In the genomic region with DNA sequence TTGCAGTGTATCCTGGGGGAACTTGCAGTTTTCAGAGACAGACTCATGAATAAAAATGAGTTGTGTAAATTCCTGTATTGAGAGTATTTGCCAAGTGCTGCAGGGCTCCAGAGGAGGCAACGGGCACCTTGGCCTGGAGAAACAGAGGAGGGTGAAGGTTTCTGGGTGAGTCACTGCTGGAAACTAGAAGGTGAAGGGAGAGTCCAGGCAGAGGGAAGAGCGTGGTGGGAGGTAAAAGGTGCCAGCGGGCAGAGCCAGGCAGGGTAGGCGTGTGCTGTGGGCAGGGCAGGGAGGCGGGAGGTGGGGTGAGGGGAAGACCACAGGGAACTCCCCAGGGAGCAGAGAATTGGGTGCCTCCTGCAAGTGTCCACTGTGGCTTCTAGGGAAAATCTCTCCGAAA, we compare ENCODE assay signal across 18 cellular contexts.
A peak's percentile ranks its signal among the peaks of the same experiment; 100 is the strongest.
DNase-seq lines count a peak whose midpoint lies in the region; ATAC-seq and TF ChIP-seq lines count a peak whose summit lies in the region.
"Had no signal": no experiment of that assay in that cellular context is flagged by ENCODE, and none has a peak within 500 bp of the region (broad histone marks: within the 10 kb centered on the region; RNA-seq: fewer than 3 reads in every experiment).

No MANE protein-coding gene starts in this region.

- TF ChIP-seq RAD21 in HCT116 (IDR thresholded peaks at IDR 0.05; ENCODE audit: low read depth) = no peak

- no peaks in the 10 kb centered on the region for H3K79me2 ChIP-seq in HCT116 (ENCODE audit: insufficient read depth, low read length)

- 42 to 74% methylated on average over 6 of the region's 6 CpGs for WGBS in esophagus, 2 donors

- intact Hi-C loops in HCT116 (cut with micrococcal nuclease) = no loop called here

- TF ChIP-seq CTCF in HCT116 (IDR thresholded peaks at IDR 0.05 in 2 of 3, conservative IDR thresholded peaks at IDR 0.05 in 1 of 3; ENCODE audit: borderline replicate concordance in 1 of 3, insufficient read depth in 1 of 3, low read depth in 2 of 3, low read length in 2 of 3) = no peak

- H3K4me3 ChIP-seq in HCT116 (replicated peaks in 1 of 2; ENCODE audit: low read depth in 1 of 2, low read length in 2 of 2) = no peak overlapping the region
- H3K4me3 ChIP-seq in esophagus (ENCODE audit: low read depth in 1 of 2, low read length in 2 of 2) = no peak overlapping the region
- H3K4me3 ChIP-seq: suprapubic skin had no signal

- H3K27ac ChIP-seq in HCT116 (ENCODE audit: low read depth, low read length) (no peak overlapping the region), esophagus (ENCODE audit: low read depth in 2 of 2, low read length in 1 of 2) (peak overlapping the region; percentile 66 to 73)
- H3K27ac ChIP-seq: KMS-11, suprapubic skin had no signal

- no peak overlapping the region for H3K9ac ChIP-seq in HCT116 (ENCODE audit: low read length)
- H3K9ac ChIP-seq: KMS-11 had no signal

- H3K27me3 ChIP-seq in HCT116 (ENCODE audit: insufficient read depth, low read length) (no peaks in the 10 kb centered on the region; the same call in 1 of the 2 replicates), esophagus (ENCODE audit: control insufficient read depth in 1 of 2, insufficient read depth in 2 of 2, low read length in 2 of 2) (no peaks in the 10 kb centered on the region)
- H3K27me3 ChIP-seq: suprapubic skin had no signal

- DNase-seq in HCT116 (ENCODE audit: low read depth, low spot score) (no peak), RPMI8226 (peak; percentile 43), renal cortical epithelial cell (ENCODE audit: low read depth) (peak; percentile 90), NAMALWA (ENCODE audit: low spot score) (no peak), LoVo (ENCODE audit: low spot score) (no peak)
- DNase-seq: activated CD4-positive, alpha-beta T cell treated with anti-CD3 and anti-CD28 coated beads, Interleukin-2, amount 50 U/mL, for 48 hours; activated naive CD4-positive, alpha-beta T cell treated with Interleukin-2 at 50 U/mL for 16 hours; CD8-positive, alpha-beta memory T cell; effector memory CD8-positive, alpha-beta T cell; left cardiac atrium; midbrain; NCI-H524 treated with DMSO at 0.1 percent for 48 hours; stimulated activated CD8-positive, alpha-beta memory T cell treated with anti-CD3 and anti-CD28 coated beads, Interleukin-4, amount 100 ng/mL, for 48 hours had no signal

- RAD21 ChIA-PET in HCT116 (lab: Charles Lee; ENCODE audit: low non-redundant PET in 1 of 2, low total read pairs in 2 of 2, uncharacterized antibody in 2 of 2, unreplicated experiment in 2 of 2) = no interaction called here

- H3K4me2 ChIP-seq in HCT116 (ENCODE audit: low read length) = no peak overlapping the region
- H3K4me2 ChIP-seq: KMS-11 had no signal

- POLR2A ChIA-PET in HCT116 (lab: Charles Lee) = no interaction called here

- no peak for TF ChIP-seq POLR2A in HCT116 (IDR thresholded peaks at IDR 0.05; ENCODE audit: borderline replicate concordance, extremely low read depth, insufficient read depth, insufficient read length)

- BruUV-seq in HCT116 (replicated peaks; lab: Mats Ljungman, UMichigan) = no TSS peak

- H3K4me1 ChIP-seq in HCT116 (ENCODE audit: control insufficient read depth in 1 of 2, insufficient read depth in 2 of 2, low read length in 2 of 2) (peaks cover 0 to 4% of the 10 kb centered on the region in 2 experiments; a peak in 1 of 4 replicates), esophagus (ENCODE audit: control insufficient read depth in 2 of 2, insufficient read depth in 2 of 2, low read length in 1 of 2) (peaks cover 3 to 15% of the 10 kb centered on the region in 2 donors)

- H2AFZ ChIP-seq in HCT116 (ENCODE audit: low read depth, low read length, poor library complexity, severe bottlenecking) = no peak overlapping the region

- H3K9me3 ChIP-seq in HCT116 (ENCODE audit: control insufficient read depth in 1 of 2, insufficient read depth in 1 of 2, low read depth in 1 of 2, low read length in 2 of 2) (no peaks in the 10 kb centered on the region), esophagus (ENCODE audit: control insufficient read depth in 2 of 2, insufficient read depth in 1 of 2, low read depth in 1 of 2, low read length in 1 of 2) (no peaks in the 10 kb centered on the region)
- H3K9me3 ChIP-seq: suprapubic skin had no signal

- H3K9me2 ChIP-seq in HCT116 (ENCODE audit: insufficient read depth) = no peaks in the 10 kb centered on the region

- CTCF ChIA-PET in HCT116 (lab: Charles Lee) = no interaction called here

- H4K20me1 ChIP-seq in HCT116 (ENCODE audit: insufficient read depth) = no peaks in the 10 kb centered on the region

- peak; percentile 30; the same call in 1 of the 2 replicates for ATAC-seq in HCT116
- no peak for ATAC-seq in GM18519 (IDR thresholded peaks at IDR 0.05; ENCODE audit: low FRiP score, unreplicated experiment)
- ATAC-seq: effector memory CD8-positive, alpha-beta T cell; WTC11 had no signal

- H3K36me3 ChIP-seq in HCT116 (ENCODE audit: control insufficient read depth in 1 of 2, insufficient read depth in 2 of 2, low read length in 2 of 2) (no peaks in the 10 kb centered on the region), esophagus (ENCODE audit: control insufficient read depth in 2 of 2, insufficient read depth in 2 of 2, low read length in 1 of 2) (no peaks in the 10 kb centered on the region)
- H3K36me3 ChIP-seq: suprapubic skin had no signal

TF ChIP-seq in HCT116, 20 proteins besides CTCF, POLR2A, EP300 and RAD21:
- TF ChIP-seq POLR2AphosphoS5 (IDR thresholded peaks at IDR 0.05; ENCODE audit: low read depth, low read length) (no peak), EZH2 (IDR thresholded peaks at IDR 0.05) (no peak), CBX3 (IDR thresholded peaks at IDR 0.05; ENCODE audit: low read depth) (no peak), ZNF274 (IDR thresholded peaks at IDR 0.05; ENCODE audit: low read depth, low read length) (no peak), REST (IDR thresholded peaks at IDR 0.05; ENCODE audit: low read depth) (no peak), YY1 (IDR thresholded peaks at IDR 0.05; ENCODE audit: extremely low read depth, insufficient replicate concordance, low read depth, low read length) (no peak), EZH2phosphoT487 (IDR thresholded peaks at IDR 0.05; ENCODE audit: borderline replicate concordance) (no peak), EGR1 (IDR thresholded peaks at IDR 0.05; ENCODE audit: low read depth) (no peak), SRF (IDR thresholded peaks at IDR 0.05; ENCODE audit: low read depth) (no peak), FOSL1 (IDR thresholded peaks at IDR 0.05; ENCODE audit: low read depth) (no peak), JUND (IDR thresholded peaks at IDR 0.05) (no peak), SIN3A (IDR thresholded peaks at IDR 0.05; ENCODE audit: low read depth) (no peak), ZFX (IDR thresholded peaks at IDR 0.05) (no peak), CEBPB (IDR thresholded peaks at IDR 0.05; ENCODE audit: low read depth) (no peak), ELF1 (IDR thresholded peaks at IDR 0.05; ENCODE audit: borderline replicate concordance, low read depth) (no peak)
- TF ChIP-seq, protein P1, sequence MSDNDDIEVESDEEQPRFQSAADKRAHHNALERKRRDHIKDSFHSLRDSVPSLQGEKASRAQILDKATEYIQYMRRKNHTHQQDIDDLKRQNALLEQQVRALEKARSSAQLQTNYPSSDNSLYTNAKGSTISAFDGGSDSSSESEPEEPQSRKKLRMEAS (IDR thresholded peaks at IDR 0.05) = no peak

Comparison
In these comparisons a context has a peak if more than half of its experiments do, and no peak if none do; other contexts are left out.
1. DNase-seq: peak in RPMI8226 (single experiment) and renal cortical epithelial cell (single experiment); none in HCT116 (single experiment), NAMALWA (single experiment) and LoVo (single experiment).